11 cellular contexts compared by ENCODE assay signal in the genomic region with DNA sequence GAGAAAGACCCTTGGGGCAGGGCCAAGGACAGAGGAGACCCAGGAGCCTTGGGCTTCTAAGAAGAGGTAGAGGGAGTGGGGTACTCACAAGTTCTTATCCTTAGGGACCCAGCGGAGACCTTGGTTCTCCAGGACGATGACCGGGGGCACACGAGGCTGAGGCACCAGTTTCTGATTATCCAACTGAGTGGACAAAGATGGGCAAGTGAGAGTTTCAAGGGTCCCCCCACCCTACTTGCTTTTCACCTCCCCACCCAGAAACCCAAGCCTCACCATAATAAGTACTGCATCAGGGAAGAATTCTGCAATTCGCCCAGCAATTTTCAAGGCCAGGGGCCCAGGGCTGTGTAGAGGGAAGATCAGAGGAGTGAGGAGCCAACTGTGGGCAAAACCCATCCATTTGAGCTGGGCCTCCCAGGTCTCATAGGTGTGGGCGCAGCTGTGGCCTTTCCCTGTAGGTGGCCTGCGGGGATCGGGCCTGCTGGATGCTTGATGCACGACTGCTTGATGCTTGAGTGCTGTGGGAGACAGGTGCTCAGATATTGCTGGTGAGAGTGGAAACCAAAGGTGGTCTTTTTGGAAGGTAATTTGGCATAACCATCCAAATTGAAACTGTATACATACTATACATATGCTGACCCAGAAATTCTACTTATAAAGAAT. TPM values are rescaled to one million over a fixed set of nuclear protein-coding genes. Genes with fewer than 3 reads are reported as not detected.
DNase-seq lines count a peak whose midpoint lies in the region; ATAC-seq and TF ChIP-seq lines count a peak whose summit lies in the region.
"Had no signal": no experiment of that assay in that cellular context is flagged by ENCODE, and none has a peak within 500 bp of the region (broad histone marks: within the 10 kb centered on the region; RNA-seq: fewer than 3 reads in every experiment).

No MANE protein-coding gene starts in this region.

- H4K8ac ChIP-seq in trophoblast cell (ENCODE audit: low read depth, low read length) = no peak overlapping the region

- H2AFZ ChIP-seq in hepatocyte (no peak overlapping the region), trophoblast cell (ENCODE audit: insufficient read depth, low read length, poor library complexity) (no peak overlapping the region)

- no peak overlapping the region for H3K14ac ChIP-seq in trophoblast cell (ENCODE audit: low read length)

- H3K79me2 ChIP-seq in hepatocyte = peaks cover 45% of the 10 kb centered on the region
- H3K79me2 ChIP-seq in trophoblast cell (ENCODE audit: control insufficient read depth, insufficient read depth, low read length, poor library complexity) = peaks cover 8% of the 10 kb centered on the region

- no peak overlapping the region for H4K12ac ChIP-seq in trophoblast cell (ENCODE audit: low read depth, low read length)

- in situ Hi-C loops in transverse colon (cut with MboI; ENCODE audit: low pct_ligation_motif_present in 1 of 4, low pct_unique_long_range_greater_than_20kb in 1 of 4, low sequenced_read_pairs in 3 of 4) = no loop called here

- intact Hi-C loops in left ventricle myocardium inferior (cut with micrococcal nuclease) (no loop called here), heart right ventricle (cut with DNase I) (no loop called here), transverse colon (cut with DNase I; ENCODE audit: low total_unique reads) (loop anchor here (5.0 kb wide), 1 partner anchor 158 kb away; a partner anchor contains a TSS)

- no peak overlapping the region for H2BK12ac ChIP-seq in trophoblast cell (ENCODE audit: low read length)

- peaks cover 13% of the 10 kb centered on the region for H3K79me1 ChIP-seq in trophoblast cell (ENCODE audit: low read length)

- WGBS in heart right ventricle, 2 donors = 88 to 89% methylated on average over 9 of the region's 9 CpGs
- WGBS in hepatocyte (ENCODE audit: low lambda C conversion rate, missing lambda C conversion rate) = 93% methylated on average over 9 of the region's 9 CpGs
- 33 to 71% methylated on average over 1 to 9 of the region's 9 CpGs for WGBS in transverse colon (ENCODE audit: low coverage in 1 of 2), 2 donors
- WGBS in trophoblast cell (ENCODE audit: extremely low coverage, insufficient coverage, insufficient read length) = no CpG with 5 or more reads among the region's 9 CpGs

- H3K4me1 ChIP-seq in left ventricle myocardium inferior (peaks cover 70% of the 10 kb centered on the region), heart right ventricle (peaks cover 14 to 68% (median 44%) of the 10 kb centered on the region in 9 donors), hepatocyte (ENCODE audit: insufficient read depth) (peaks cover 7% of the 10 kb centered on the region), transverse colon (peaks cover 24 to 69% (median 42%) of the 10 kb centered on the region in 4 donors), trophoblast cell (ENCODE audit: control insufficient read depth in 1 of 2, insufficient read depth in 2 of 2, low read length in 2 of 2) (peaks cover 6 to 10% of the 10 kb centered on the region in 2 experiments)

- ATAC-seq in heart right ventricle (no peak), HG03108 (IDR thresholded peaks at IDR 0.05; ENCODE audit: unreplicated experiment) (no peak)
- ATAC-seq: mucosa of descending colon had no signal

- no peak overlapping the region for H3K23ac ChIP-seq in trophoblast cell (ENCODE audit: low read length)

- H3K9ac ChIP-seq in trophoblast cell (ENCODE audit: low read length) = no peak overlapping the region

- no peak overlapping the region for H2AK5ac ChIP-seq in trophoblast cell (ENCODE audit: low read length)

- no peak for TF ChIP-seq POLR2A in transverse colon (IDR thresholded peaks at IDR 0.05)

- H3K4me3 ChIP-seq in left ventricle myocardium inferior (peak overlapping the region; percentile 93), heart right ventricle (peak overlapping the region in 3 of 10 donors; percentile 70 to 88 (median 85)), hepatocyte (no peak overlapping the region), transverse colon (no peak overlapping the region), trophoblast cell (ENCODE audit: low read depth, low read length) (no peak overlapping the region)
- H3K4me3 ChIP-seq: mucosa of descending colon had no signal

- H3K4me2 ChIP-seq in hepatocyte (peak overlapping the region; percentile 97), trophoblast cell (ENCODE audit: low read length) (no peak overlapping the region)

- H3K9me3 ChIP-seq in left ventricle myocardium inferior (replicated peaks) = no peaks in the 10 kb centered on the region
- no peaks in the 10 kb centered on the region for H3K9me3 ChIP-seq in heart right ventricle
- H3K9me3 ChIP-seq in hepatocyte (ENCODE audit: low read depth) = no peaks in the 10 kb centered on the region
- H3K9me3 ChIP-seq in transverse colon = no peaks in the 10 kb centered on the region
- H3K9me3 ChIP-seq in trophoblast cell (ENCODE audit: insufficient read depth, low read depth, low read length) = peaks cover 1% of the 10 kb centered on the region
- H3K9me3 ChIP-seq: mucosa of descending colon, SJSA1 had no signal

- H3K27ac ChIP-seq in left ventricle myocardium inferior (replicated peaks) (peak overlapping the region; percentile 94), heart right ventricle (peak overlapping the region in 2 of 10 donors; percentile 8 to 20), VCaP (peak overlapping the region; percentile 90), hepatocyte (no peak overlapping the region), transverse colon (peak overlapping the region; percentile 91 to 99 (median 95)), trophoblast cell (ENCODE audit: low read depth, low read length) (no peak overlapping the region)
- H3K27ac ChIP-seq: SJSA1 had no signal

- H3K9me2 ChIP-seq in hepatocyte (replicated peaks; ENCODE audit: insufficient read depth) = no peaks in the 10 kb centered on the region

- no peak overlapping the region for H2BK120ac ChIP-seq in trophoblast cell (ENCODE audit: insufficient read depth, low read length, poor library complexity)

- H3K36me3 ChIP-seq in left ventricle myocardium inferior (peaks cover 40% of the 10 kb centered on the region), heart right ventricle (peaks cover 0 to 50% (median 20%) of the 10 kb centered on the region in 9 donors), hepatocyte (replicated peaks; ENCODE audit: insufficient read depth, low read depth) (no peaks in the 10 kb centered on the region), transverse colon (peaks cover 0 to 19% (median 2%) of the 10 kb centered on the region in 4 donors), trophoblast cell (ENCODE audit: control insufficient read depth in 1 of 2, insufficient read depth in 2 of 2, low read length in 2 of 2) (peaks cover 23% of the 10 kb centered on the region in 2 experiments)

- H4K20me1 ChIP-seq in hepatocyte (ENCODE audit: insufficient read depth, poor library complexity, severe bottlenecking) = peaks cover 3% of the 10 kb centered on the region

- no peak for DNase-seq in left ventricle myocardium inferior
- DNase-seq in heart right ventricle = no peak
- no peak for DNase-seq in hepatocyte (ENCODE audit: low spot score)
- DNase-seq in transverse colon = no peak
- DNase-seq in D341Med (ENCODE audit: low spot score) = no peak
- no peak for DNase-seq in trophoblast cell
- DNase-seq: central memory CD4-positive, alpha-beta T cell; mucosa of descending colon had no signal

- H3K4ac ChIP-seq in trophoblast cell (ENCODE audit: low read depth, low read length) = no peak overlapping the region

- H3K18ac ChIP-seq in trophoblast cell (ENCODE audit: low read length) = no peak overlapping the region

- no peak for TF ChIP-seq CTCF in left ventricle myocardium inferior (IDR thresholded peaks at IDR 0.05; ENCODE audit: borderline replicate concordance)
- no peak for TF ChIP-seq CTCF in heart right ventricle (IDR thresholded peaks at IDR 0.05)
- no peak for TF ChIP-seq CTCF in VCaP (conservative IDR thresholded peaks at IDR 0.05)
- no peak for TF ChIP-seq CTCF in hepatocyte (IDR thresholded peaks at IDR 0.05; ENCODE audit: poor library complexity)
- no peak for TF ChIP-seq CTCF in transverse colon (IDR thresholded peaks at IDR 0.05)

- H3K27me3 ChIP-seq in left ventricle myocardium inferior (ENCODE audit: low read depth) (no peaks in the 10 kb centered on the region), heart right ventricle (no peaks in the 10 kb centered on the region), hepatocyte (no peaks in the 10 kb centered on the region), transverse colon (no peaks in the 10 kb centered on the region), trophoblast cell (ENCODE audit: insufficient read depth, low read length) (no peaks in the 10 kb centered on the region)
- H3K27me3 ChIP-seq: SJSA1 had no signal

- no peak for TF ChIP-seq EP300 in transverse colon (IDR thresholded peaks at IDR 0.05; ENCODE audit: low read depth)

- H2BK5ac ChIP-seq in trophoblast cell (ENCODE audit: low read depth, low read length, poor library complexity) = no peak overlapping the region

- no peak overlapping the region for H4K91ac ChIP-seq in trophoblast cell (ENCODE audit: low read depth, low read length)

RNA-seq across cellular contexts. Expression of a gene that starts 2.0 kb away (rescaled TPM):
- total RNA-seq in left ventricle myocardium inferior (14.5 TPM), heart right ventricle (10 to 100 TPM; 10.2 to 18.8 (median 13.3) TPM), hepatocyte (13.8 TPM in 2 replicates), transverse colon (10 to 100 TPM in 2 of 4 donors, 1 to 10 TPM in 1, not detected in 1; 2.2 to 15.4 (median 12.3) TPM)
- polyA plus RNA-seq in heart right ventricle (10 to 100 TPM; 27.2 to 44.3 TPM), hepatocyte (32.2 and 34.1 TPM in 2 replicates)
- 13.5 and 13.7 TPM in 2 replicates for polyA plus RNA-seq in trophoblast cell (2013)

RNA-seq across cellular contexts. Expression of a gene that starts 3.4 kb away (rescaled TPM):
- total RNA-seq in left ventricle myocardium inferior (108 TPM), heart right ventricle (100 to 1,000 TPM in 5 of 10 donors, 10 to 100 TPM in 5; 84.3 to 341 (median 100.0) TPM), hepatocyte (123 and 134 TPM in 2 replicates), transverse colon (100 to 1,000 TPM in 2 of 4 donors, 10 to 100 TPM in 2; 38.8 to 198 (median 132) TPM)
- polyA plus RNA-seq in heart right ventricle (100 to 1,000 TPM; 138 to 149 TPM), hepatocyte (202 and 238 TPM in 2 replicates)
- polyA plus RNA-seq in trophoblast cell (2013) = 67.4 and 69.1 TPM in 2 replicates

RNA-seq across cellular contexts. Expression of a gene that starts 7.0 kb away (rescaled TPM):
- total RNA-seq in left ventricle myocardium inferior (89.7 TPM), heart right ventricle (100 to 1,000 TPM in 3 of 10 donors, 10 to 100 TPM in 7; 62.6 to 347 (median 85.0) TPM), hepatocyte (62.7 and 75.5 TPM in 2 replicates), transverse colon (10 to 100 TPM; 59.5 to 69.8 (median 68.5) TPM)
- polyA plus RNA-seq in heart right ventricle (100 to 1,000 TPM; 124 to 290 TPM), hepatocyte (178 and 189 TPM in 2 replicates)
- polyA plus RNA-seq in trophoblast cell (2013) = 88.2 and 92.1 TPM in 2 replicates

RNA-seq across cellular contexts. Expression of a gene that starts 7.9 kb away (rescaled TPM):
- total RNA-seq in left ventricle myocardium inferior (34.8 TPM), heart right ventricle (10 to 100 TPM; 27.5 to 52.6 (median 34.8) TPM), hepatocyte (27.8 and 35.0 TPM in 2 replicates), transverse colon (100 to 1,000 TPM in 1 of 4 donors, 10 to 100 TPM in 3; 56.7 to 258 (median 71.2) TPM)
- polyA plus RNA-seq in heart right ventricle (10 to 100 TPM; 39.4 to 92.9 TPM), hepatocyte (27.3 and 29.7 TPM in 2 replicates)
- 59.3 and 66.6 TPM in 2 replicates for polyA plus RNA-seq in trophoblast cell (2013)

RNA-seq across cellular contexts. Expression of a gene that starts 8.9 kb away (rescaled TPM):
- total RNA-seq in left ventricle myocardium inferior (148 TPM), heart right ventricle (100 to 1,000 TPM; 105 to 176 (median 131) TPM), hepatocyte (0.24 and 1.0 TPM in 2 replicates), transverse colon (1 to 10 TPM in 2 of 4 donors, not detected in 2; 1.4 to 1.6 TPM)
- polyA plus RNA-seq in heart right ventricle (100 to 1,000 TPM in 1 of 2 donors, 10 to 100 TPM in 1; 77.0 to 247 TPM), hepatocyte (0.62 and 2.2 TPM in 2 replicates)
- polyA plus RNA-seq in trophoblast cell (2013) = 0.21 and 0.33 TPM in 2 replicates
- total RNA-seq: SJSA1 had no signal

Comparison
In these comparisons a context has a peak if more than half of its experiments do, and no peak if none do; other contexts are left out.
1. H3K27ac ChIP-seq: peak in left ventricle myocardium inferior (single experiment), VCaP (single experiment) and transverse colon (4 of 4); none in hepatocyte (single experiment) and trophoblast cell (single experiment).